18 cellular contexts compared by ENCODE assay signal in genomic region chr12:69417741-69418167, GRCh38.
"Had no signal": no experiment of that assay in that cellular context is flagged by ENCODE, and none has a peak within 500 bp of the region (broad histone marks: within the 10 kb centered on the region; RNA-seq: fewer than 3 reads in every experiment).

No MANE protein-coding gene starts in this region.

- H3K27me3 ChIP-seq: esophagus muscularis mucosa, gastrocnemius medialis, neutrophil, sigmoid colon, stomach, transverse colon had no signal

- H3K36me3 ChIP-seq: esophagus muscularis mucosa, gastrocnemius medialis, neutrophil, sigmoid colon, stomach, thoracic aorta, transverse colon had no signal

- DNase-seq: effector memory CD8-positive, alpha-beta T cell; gastrocnemius medialis; immature natural killer cell; kidney; left cardiac atrium; mammary epithelial cell; naive thymus-derived CD8-positive, alpha-beta T cell; sigmoid colon; stimulated activated CD4-positive, alpha-beta T cell treated with anti-CD3 and anti-CD28 coated beads, Interleukin-12 subunit alpha, Interleukin-12 subunit beta, amount 100 ng/mL, for 4 hours; stimulated activated naive CD4-positive, alpha-beta T cell; stomach; substantia nigra; transverse colon had no signal

- ATAC-seq: effector memory CD8-positive, alpha-beta T cell; gastrocnemius medialis; left cardiac atrium; naive thymus-derived CD8-positive, alpha-beta T cell had no signal

- H3K4me3 ChIP-seq: esophagus muscularis mucosa, gastrocnemius medialis, sigmoid colon, skin epidermis, stomach, thoracic aorta, transverse colon had no signal

- H3K27ac ChIP-seq: epithelial cell of prostate, esophagus muscularis mucosa, gastrocnemius medialis, neutrophil, sigmoid colon, skin epidermis, stomach, thoracic aorta had no signal

- H3K9me3 ChIP-seq: esophagus muscularis mucosa, gastrocnemius medialis, neutrophil, sigmoid colon, stomach, thoracic aorta, transverse colon had no signal
